In genomic region chr15:37891754-37892368, GRCh38 we compare ENCODE assay signal across 8 cellular contexts. TPM values are rescaled to one million over a fixed set of nuclear protein-coding genes. Genes with fewer than 3 reads are reported as not detected.
DNase-seq lines count a peak whose midpoint lies in the region; ATAC-seq, FAIRE-seq and TF ChIP-seq lines count a peak whose summit lies in the region.

No MANE protein-coding gene starts in this region.

- DNase-seq in DMS53 (lab: John Stamatoyannopoulos, UW) (peak; percentile 72), H54 (ENCODE audit: insufficient read length, low spot score) (no peak), NCI-H69 (lab: John Stamatoyannopoulos, UW) (peak; percentile 78), mammary epithelial cell (peak; percentile 42), left lung (no peak)
- no peak for DNase-seq in activated effector memory CD4-positive, alpha-beta T cell treated with anti-CD3 and anti-CD28 coated beads, Interleukin-2, amount 50 U/mL, for 16 hours
- DNase-seq in effector memory CD4-positive, alpha-beta T cell = no peak

- BruUV-seq in mammary epithelial cell (replicated peaks; lab: Mats Ljungman, UMichigan) = no TSS peak

- CTCF ChIA-PET in mammary epithelial cell (lab: Charles Lee; ENCODE audit: low non-redundant PET) = interaction anchor here (0.6 to 0.8 kb wide), 4 partner anchors 11 to 799 kb away, joined by 3 to 4 read pairs (median 4); no protein-coding TSS in a partner anchor

- H3K36me3 ChIP-seq in mammary epithelial cell (ENCODE audit: insufficient read depth, low read length) (no peaks in the 10 kb centered on the region), left lung (no peaks in the 10 kb centered on the region)
- no peaks in the 10 kb centered on the region for H3K36me3 ChIP-seq in effector memory CD4-positive, alpha-beta T cell (ENCODE audit: control insufficient read depth, insufficient read depth, low read length)

- FAIRE-seq in H54 (lab: Jason Lieb, UNC) = peak; percentile 83

- H3K27me3 ChIP-seq in mammary epithelial cell (ENCODE audit: insufficient read depth, low read length) = no peaks in the 10 kb centered on the region
- H3K27me3 ChIP-seq in left lung = no peaks in the 10 kb centered on the region
- no peaks in the 10 kb centered on the region for H3K27me3 ChIP-seq in effector memory CD4-positive, alpha-beta T cell (replicated peaks; ENCODE audit: control insufficient read depth, insufficient read depth, low read length, poor library complexity, severe bottlenecking)

- no peak overlapping the region for H3K9ac ChIP-seq in mammary epithelial cell (ENCODE audit: insufficient read depth, low read length)

- dilution Hi-C loops in mammary epithelial cell (cut with HindIII; ENCODE audit: low sequenced_read_pairs) = no loop called here

- H3K4me2 ChIP-seq in mammary epithelial cell (ENCODE audit: insufficient read depth, low read depth, low read length) = no peak overlapping the region

- H3K27ac ChIP-seq in mammary epithelial cell (ENCODE audit: insufficient read depth, low read depth, low read length) = no peak overlapping the region
- H3K27ac ChIP-seq in left lung = no peak overlapping the region
- no peak overlapping the region for H3K27ac ChIP-seq in effector memory CD4-positive, alpha-beta T cell (ENCODE audit: insufficient read depth, low read length, poor library complexity, severe bottlenecking)

- in situ Hi-C loops in mammary epithelial cell (cut with MboI; ENCODE audit: low sequenced_read_pairs in 2 of 2) = loop anchor here (25.0 kb wide), 3 partner anchors 205 to 1005 kb away; no protein-coding TSS in a partner anchor

- H3K4me3 ChIP-seq in mammary epithelial cell (replicated peaks in 1 of 3; ENCODE audit: insufficient read depth in 1 of 3, low read depth in 2 of 3, low read length in 3 of 3) = no peak overlapping the region
- H3K4me3 ChIP-seq in left lung = no peak overlapping the region
- H3K4me3 ChIP-seq in effector memory CD4-positive, alpha-beta T cell (ENCODE audit: insufficient read depth, low read depth, low read length, poor library complexity, severe bottlenecking) = no peak overlapping the region

- H3K79me2 ChIP-seq in mammary epithelial cell (ENCODE audit: insufficient read depth, low read length) = no peaks in the 10 kb centered on the region

- 42% methylated on average over 5 of the region's 5 CpGs for WGBS in mammary epithelial cell (ENCODE audit: low coverage, missing lambda C conversion rate)

- H4K20me1 ChIP-seq in mammary epithelial cell (ENCODE audit: insufficient read depth, low read length) = no peaks in the 10 kb centered on the region

- ATAC-seq in left lung (peak; percentile 86), GM21737 (IDR thresholded peaks at IDR 0.05; ENCODE audit: unreplicated experiment) (no peak)

- intact Hi-C loops in mammary epithelial cell (cut with micrococcal nuclease) = no loop called here
- intact Hi-C loops in left lung (cut with DNase I) = no loop called here

- H3K9me3 ChIP-seq in mammary epithelial cell (replicated peaks; ENCODE audit: insufficient read depth, low read length) (no peaks in the 10 kb centered on the region), left lung (no peaks in the 10 kb centered on the region)
- no peaks in the 10 kb centered on the region for H3K9me3 ChIP-seq in effector memory CD4-positive, alpha-beta T cell (ENCODE audit: control insufficient read depth, low read length)

- H3K4me1 ChIP-seq in mammary epithelial cell (ENCODE audit: insufficient read depth, low read length) (no peaks in the 10 kb centered on the region), left lung (no peaks in the 10 kb centered on the region)
- H3K4me1 ChIP-seq in effector memory CD4-positive, alpha-beta T cell (ENCODE audit: control insufficient read depth, insufficient read depth, low read length, poor library complexity, severe bottlenecking) = no peaks in the 10 kb centered on the region

- H2AFZ ChIP-seq in mammary epithelial cell (ENCODE audit: low read depth, low read length) = no peak overlapping the region

- no peak for TF ChIP-seq POLR2A in H54 (IDR thresholded peaks at IDR 0.05; ENCODE audit: low read depth, low read length)

- TF ChIP-seq CTCF in mammary epithelial cell (conservative IDR thresholded peaks at IDR 0.05 in 1 of 2, IDR thresholded peaks at IDR 0.05 in 1 of 2; ENCODE audit: extremely low read depth in 1 of 2, insufficient read depth in 1 of 2, low read depth in 1 of 2, low read length in 2 of 2) = peak; percentile 90
- TF ChIP-seq CTCF in left lung (IDR thresholded peaks at IDR 0.05) = peak; percentile 44 to 68

RNA-seq across cellular contexts. Expression of gene TMCO5A, which starts 42.6 kb away (rescaled TPM):
- total RNA-seq in mammary epithelial cell (not detected), left lung (not detected)
- not detected for polyA plus RNA-seq in mammary epithelial cell
- polyA minus RNA-seq in mammary epithelial cell = not detected

Comparison
In these comparisons a context has a peak if more than half of its experiments do, and no peak if none do; other contexts are left out.
1. DNase-seq: peak in DMS53 (single experiment), NCI-H69 (single experiment) and mammary epithelial cell (single experiment); none in H54 (single experiment), left lung (0 of 2), activated effector memory CD4-positive, alpha-beta T cell treated with anti-CD3 and anti-CD28 coated beads, Interleukin-2, amount 50 U/mL, for 16 hours (single experiment) and effector memory CD4-positive, alpha-beta T cell (0 of 3).